Comparison of ENCODE assay signal across 18 cellular contexts in genomic region chr4:147173797-147174196, GRCh38.
DNase-seq lines count a peak whose midpoint lies in the region; FAIRE-seq and TF ChIP-seq lines count a peak whose summit lies in the region.
"Had no signal": no experiment of that assay in that cellular context is flagged by ENCODE, and none has a peak within 500 bp of the region (broad histone marks: within the 10 kb centered on the region; RNA-seq: fewer than 3 reads in every experiment).

No MANE protein-coding gene starts in this region.

- no peak for TF ChIP-seq POLR2A in GM12891 (IDR thresholded peaks at IDR 0.05; ENCODE audit: low read depth, low read length)
- TF ChIP-seq POLR2A in testis (IDR thresholded peaks at IDR 0.05) = no peak

- WGBS in testis, 2 donors = 56 to 57% methylated on average over 5 of the region's 5 CpGs

- peak; percentile 23 for FAIRE-seq in GM12891 (lab: Jason Lieb, UNC)
- FAIRE-seq: A204.1 had no signal

- intact Hi-C loops in testis (cut with DNase I; ENCODE audit: low total_unique reads) = no loop called here

- TF ChIP-seq CTCF in cardiac muscle cell (IDR thresholded peaks at IDR 0.05; ENCODE audit: low read depth, low read length) (no peak), testis (IDR thresholded peaks at IDR 0.05) (no peak)

- no peak for DNase-seq in GM12891 (ENCODE audit: insufficient read length, low spot score)
- DNase-seq in cardiac muscle cell (ENCODE audit: low read depth in 1 of 2, low spot score in 1 of 2) = peak; percentile 24 to 93
- peak; percentile 74 for DNase-seq in islet precursor cell
- DNase-seq in testis = peak; percentile 18
- DNase-seq in NCI-H187 treated with DMSO at 0.1 percent for 48 hours (lab: John Stamatoyannopoulos, UW) = no peak
- DNase-seq in activated naive CD4-positive, alpha-beta T cell (lab: John Stamatoyannopoulos, UW) = no peak
- no peak for DNase-seq in stimulated activated naive CD4-positive, alpha-beta T cell (lab: John Stamatoyannopoulos, UW)
- DNase-seq: Calu3; CD8-positive, alpha-beta T cell; H7; HFFc6; NCI-H1417 treated with DMSO at 0.1 percent for 48 hours; NCI-H2029; NCI-H526; PC-3; RPMI8226 had no signal

- H3K9me3 ChIP-seq in cardiac muscle cell (ENCODE audit: low read depth) = no peaks in the 10 kb centered on the region
- H3K9me3 ChIP-seq in testis = no peaks in the 10 kb centered on the region

- H3K4me3 ChIP-seq in cardiac muscle cell = no peak overlapping the region
- no peak overlapping the region for H3K4me3 ChIP-seq in testis

- no peaks in the 10 kb centered on the region for H3K36me3 ChIP-seq in cardiac muscle cell
- no peaks in the 10 kb centered on the region for H3K36me3 ChIP-seq in testis (ENCODE audit: low read depth, missing control alignments)

- H3K27me3 ChIP-seq in cardiac muscle cell (no peaks in the 10 kb centered on the region), testis (no peaks in the 10 kb centered on the region)

- peaks cover 9% of the 10 kb centered on the region for H3K4me1 ChIP-seq in cardiac muscle cell (ENCODE audit: low read depth)
- peaks cover 18% of the 10 kb centered on the region for H3K4me1 ChIP-seq in testis

- H3K27ac ChIP-seq in cardiac muscle cell = peak overlapping the region; percentile 83
- no peak overlapping the region for H3K27ac ChIP-seq in testis
- H3K27ac ChIP-seq: KMS-11 had no signal

TF ChIP-seq in GM12891, 5 proteins besides CTCF, POLR2A, EP300 and RAD21:
- no peak for TF ChIP-seq TAF1 (IDR thresholded peaks at IDR 0.05; ENCODE audit: low read depth, low read length)
- TF ChIP-seq POLR2AphosphoS5 (IDR thresholded peaks at IDR 0.05; ENCODE audit: low read depth, low read length) = no peak
- TF ChIP-seq PAX5 (IDR thresholded peaks at IDR 0.05; ENCODE audit: insufficient read depth, low read length, severe bottlenecking) = no peak
- no peak for TF ChIP-seq POU2F2 (IDR thresholded peaks at IDR 0.05; ENCODE audit: low read depth, low read length)
- no peak for TF ChIP-seq SPI1 (IDR thresholded peaks at IDR 0.05; ENCODE audit: low read depth, low read length)

Comparison
In these comparisons a context has a peak if more than half of its experiments do, and no peak if none do; other contexts are left out.
1. DNase-seq: peak in cardiac muscle cell (2 of 2), islet precursor cell (single experiment) and testis (single experiment); none in GM12891 (single experiment), NCI-H187 treated with DMSO at 0.1 percent for 48 hours (single experiment), activated naive CD4-positive, alpha-beta T cell (0 of 4) and stimulated activated naive CD4-positive, alpha-beta T cell (0 of 6).